Comparison of ENCODE assay signal across 10 cellular contexts in the genomic region with DNA sequence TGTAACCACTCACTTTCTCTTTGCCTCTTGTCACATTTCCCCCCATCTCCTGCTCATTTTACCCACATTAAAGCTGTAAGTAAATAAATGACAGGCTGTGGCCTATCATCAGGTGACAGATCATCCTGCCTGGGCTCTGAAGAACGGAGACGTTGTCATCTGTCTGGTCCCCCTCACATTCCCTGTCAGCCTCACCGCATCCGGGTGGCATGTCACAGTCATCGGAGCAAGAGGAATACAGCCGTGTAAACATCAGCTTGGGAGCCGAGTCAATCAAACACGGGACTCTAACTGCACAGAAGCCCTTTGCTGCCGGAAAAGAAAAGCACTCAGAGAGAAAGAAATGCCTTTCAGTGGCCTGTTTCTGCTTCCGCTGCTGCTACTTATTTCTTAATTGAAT.
A peak's percentile ranks its signal among the peaks of the same experiment; 100 is the strongest.
DNase-seq lines count a peak whose midpoint lies in the region; ATAC-seq and TF ChIP-seq lines count a peak whose summit lies in the region.
"Had no signal": no experiment of that assay in that cellular context is flagged by ENCODE, and none has a peak within 500 bp of the region (broad histone marks: within the 10 kb centered on the region; RNA-seq: fewer than 3 reads in every experiment).

No MANE protein-coding gene starts in this region.

- no peak overlapping the region for H2AFZ ChIP-seq in PC-9

- H3K79me2 ChIP-seq in PC-9 (ENCODE audit: low read depth): no peaks in the 10 kb centered on the region

- no TSS peak for BruUV-seq in PC-9 (replicated peaks; lab: Mats Ljungman, UMichigan)

- peak; percentile 50 to 58 for ATAC-seq in lower lobe of right lung
- ATAC-seq in HG03354 (IDR thresholded peaks at IDR 0.05; ENCODE audit: poor library complexity, severe bottlenecking, unreplicated experiment): no peak
- no peak for ATAC-seq in GM21737 (IDR thresholded peaks at IDR 0.05; ENCODE audit: unreplicated experiment)
- ATAC-seq: activated CD8-positive, alpha-beta memory T cell treated with anti-CD3 and anti-CD28 coated beads, Interleukin-2, amount 10 ng/mL, durations not matched to agents 7 days and 5 days had no signal

- CTCF ChIA-PET in PC-9 (lab: Charles Lee): no interaction called here

- no peak for TF ChIP-seq POLR2A in uterus (IDR thresholded peaks at IDR 0.05)

- TF ChIP-seq CTCF in PC-9 (conservative IDR thresholded peaks at IDR 0.05) (no peak), lower lobe of right lung (IDR thresholded peaks at IDR 0.05) (no peak), uterus (IDR thresholded peaks at IDR 0.05) (no peak)

- H3K27ac ChIP-seq in PC-9 (0 out of 2 replicates have a peak overlapping the region, but pooled peaks have one; percentile 23), lower lobe of right lung (peak overlapping the region; percentile 72), uterus (peak overlapping the region; percentile 0 to 43)

- intact Hi-C loops in PC-9 (cut with micrococcal nuclease; ENCODE audit: unreplicated experiment): no loop called here
- intact Hi-C loops in lower lobe of right lung (cut with DNase I): no loop called here
- intact Hi-C loops in uterus (cut with DNase I; ENCODE audit: low total_unique reads): no loop called here

- H3K4me1 ChIP-seq in PC-9 (replicated peaks; ENCODE audit: insufficient read depth) (peaks cover 18% of the 10 kb centered on the region), lower lobe of right lung (peaks cover 11% of the 10 kb centered on the region), uterus (peaks cover 0 to 5% of the 10 kb centered on the region in 2 donors)

- POLR2A ChIA-PET in PC-9 (lab: Charles Lee; ENCODE audit: unreplicated experiment): no interaction called here

- DNase-seq in NCI-H82 (lab: John Stamatoyannopoulos, UW): peak; percentile 30
- no peak for DNase-seq in NCI-H82 treated with DMSO at 0.1 percent for 48 hours (lab: John Stamatoyannopoulos, UW; ENCODE audit: unreplicated experiment)
- DNase-seq in PC-9: no peak
- DNase-seq in lower lobe of right lung: no peak
- DNase-seq in uterus: no peak
- DNase-seq in NCI-H1048 (lab: John Stamatoyannopoulos, UW): no peak
- DNase-seq: activated CD8-positive, alpha-beta memory T cell treated with anti-CD3 and anti-CD28 coated beads, Interleukin-2, amount 10 ng/mL, durations not matched to agents 7 days and 5 days; NCI-H774 had no signal

- H3K4me3 ChIP-seq in PC-9 (no peak overlapping the region), lower lobe of right lung (no peak overlapping the region), uterus (no peak overlapping the region)

- no peaks in the 10 kb centered on the region for H3K36me3 ChIP-seq in PC-9 (ENCODE audit: low read depth)
- H3K36me3 ChIP-seq in lower lobe of right lung: no peaks in the 10 kb centered on the region
- no peaks in the 10 kb centered on the region for H3K36me3 ChIP-seq in uterus

- H3K27me3 ChIP-seq in PC-9 (ENCODE audit: insufficient read depth, low read depth) (no peaks in the 10 kb centered on the region), lower lobe of right lung (ENCODE audit: low read depth) (no peaks in the 10 kb centered on the region), uterus (no peaks in the 10 kb centered on the region)

- H3K9me3 ChIP-seq in PC-9 (ENCODE audit: insufficient read depth, low read depth): no peaks in the 10 kb centered on the region
- no peaks in the 10 kb centered on the region for H3K9me3 ChIP-seq in lower lobe of right lung
- no peaks in the 10 kb centered on the region for H3K9me3 ChIP-seq in uterus

- H4K20me1 ChIP-seq in PC-9 (ENCODE audit: insufficient read depth): no peaks in the 10 kb centered on the region

- H3K4me2 ChIP-seq in PC-9: peak overlapping the region; percentile 37; the same call in 1 of the 2 replicates

- peaks cover 5% of the 10 kb centered on the region; the same call in 1 of the 2 replicates for H3F3A ChIP-seq in PC-9 (ENCODE audit: insufficient read depth, low read depth)

- H3K9me2 ChIP-seq in PC-9 (ENCODE audit: insufficient read depth): no peaks in the 10 kb centered on the region

Comparison
In these comparisons a context has a peak if more than half of its experiments do, and no peak if none do; other contexts are left out.
1. H3K27ac ChIP-seq: peak in every context shown above with its lines; median percentile 72 in lower lobe of right lung; 23 in PC-9; 22 in uterus.
2. ATAC-seq: peak in lower lobe of right lung (2 of 2); none in HG03354 (single experiment) and GM21737 (single experiment).